7 cellular contexts compared by ENCODE assay signal in the genomic region with DNA sequence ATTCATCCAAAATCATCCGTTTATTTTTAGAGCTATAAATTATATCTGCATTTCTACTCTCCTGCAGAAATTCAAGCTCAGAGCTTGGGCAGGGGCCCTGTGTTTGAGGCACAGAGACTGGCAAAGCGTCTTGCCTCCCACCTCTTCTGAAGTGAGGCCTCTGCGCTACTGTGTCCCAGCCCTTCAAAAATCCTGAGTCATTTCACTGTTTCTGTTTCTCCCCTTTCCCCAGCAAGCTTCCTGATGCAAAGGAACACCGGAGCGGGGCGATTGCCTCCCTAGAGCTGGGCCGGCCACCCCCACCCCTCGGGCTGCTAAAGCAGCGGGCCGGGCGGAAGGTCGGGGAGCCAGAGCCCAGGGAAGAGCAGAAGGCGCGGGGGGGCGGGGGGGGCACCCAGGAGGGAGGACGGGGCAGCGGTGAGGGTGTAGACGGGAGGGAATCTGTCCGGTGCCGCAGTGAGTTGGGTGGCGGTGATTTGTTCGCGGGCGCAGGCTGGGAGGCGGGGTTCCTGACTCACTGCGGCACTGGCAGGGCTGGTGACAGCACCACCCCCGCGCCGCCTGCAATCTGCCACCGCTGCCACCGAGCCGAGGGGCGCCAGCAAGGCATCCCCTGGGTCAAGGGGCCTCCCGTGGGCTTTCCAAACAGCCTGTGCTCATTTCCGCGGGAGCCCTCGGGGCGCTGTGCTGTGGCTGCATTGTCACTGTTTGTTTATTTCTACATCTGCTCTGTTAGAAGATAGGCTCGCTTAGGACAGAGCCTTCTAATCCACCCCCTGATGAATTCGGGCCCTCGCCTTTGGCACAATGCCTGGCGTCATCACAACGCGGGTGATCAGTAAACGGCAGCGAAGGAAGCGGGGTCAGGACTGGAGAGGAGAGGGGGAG. TPM values are rescaled to one million over a fixed set of nuclear protein-coding genes. Genes with fewer than 3 reads are reported as not detected.
DNase-seq lines count a peak whose midpoint lies in the region; ATAC-seq and TF ChIP-seq lines count a peak whose summit lies in the region.

No MANE protein-coding gene starts in this region.

- DNase-seq in H7 (peak; percentile 83), NCI-H69 (lab: John Stamatoyannopoulos, UW) (peak; percentile 99), right atrium auricular region (ENCODE audit: low spot score) (peak; percentile 62), posterior vena cava (ENCODE audit: low spot score) (peak; percentile 81)
- peak; percentile 29 for DNase-seq in activated naive CD8-positive, alpha-beta T cell treated with anti-CD3 and anti-CD28 coated beads for 36 hours

- ATAC-seq in HG02981 (IDR thresholded peaks at IDR 0.05; ENCODE audit: unreplicated experiment) (no peak), HG03097 (IDR thresholded peaks at IDR 0.05; ENCODE audit: low FRiP score, unreplicated experiment) (no peak)

- H3K27ac Mint-ChIP-seq in activated naive CD8-positive, alpha-beta T cell treated with anti-CD3 and anti-CD28 coated beads for 36 hours, result no peak overlapping the region

- no peak for TF ChIP-seq CTCF in right atrium auricular region (IDR thresholded peaks at IDR 0.05)

- peaks cover 0 to 10% of the 10 kb centered on the region in 2 donors for H3K4me1 ChIP-seq in right atrium auricular region

- H3K36me3 ChIP-seq in H7 (replicated peaks; ENCODE audit: control insufficient read depth, insufficient read depth, low read length), result no peaks in the 10 kb centered on the region
- no peaks in the 10 kb centered on the region for H3K36me3 ChIP-seq in right atrium auricular region

- peak overlapping the region; percentile 44 for H3K4me3 ChIP-seq in H7 (ENCODE audit: insufficient read depth, low read depth, low read length)
- H3K4me3 ChIP-seq in right atrium auricular region, result peak overlapping the region; percentile 17 to 47

- H3K4me3 Mint-ChIP-seq in activated naive CD8-positive, alpha-beta T cell treated with anti-CD3 and anti-CD28 coated beads for 36 hours, result peak overlapping the region; percentile 26

- H3K27me3 Mint-ChIP-seq in activated naive CD8-positive, alpha-beta T cell treated with anti-CD3 and anti-CD28 coated beads for 36 hours, result peaks cover 51% of the 10 kb centered on the region

- H3K4me1 Mint-ChIP-seq in activated naive CD8-positive, alpha-beta T cell treated with anti-CD3 and anti-CD28 coated beads for 36 hours, result peaks cover 3% of the 10 kb centered on the region

- intact Hi-C loops in posterior vena cava (cut with DNase I), result no loop called here

- H3K9me3 Mint-ChIP-seq in activated naive CD8-positive, alpha-beta T cell treated with anti-CD3 and anti-CD28 coated beads for 36 hours, result peaks cover 4% of the 10 kb centered on the region

- no peak overlapping the region for H3K27ac ChIP-seq in right atrium auricular region

- H3K36me3 Mint-ChIP-seq in activated naive CD8-positive, alpha-beta T cell treated with anti-CD3 and anti-CD28 coated beads for 36 hours, result no peaks in the 10 kb centered on the region

- peaks cover 0 to 5% of the 10 kb centered on the region in 2 donors for H3K9me3 ChIP-seq in right atrium auricular region

- H3K27me3 ChIP-seq in H7 (ENCODE audit: control insufficient read depth, insufficient read depth, low read length), result peaks cover 5% of the 10 kb centered on the region; the same call in 1 of the 2 replicates
- no peaks in the 10 kb centered on the region for H3K27me3 ChIP-seq in right atrium auricular region

RNA-seq across cellular contexts. Expression of a gene that starts 46.5 kb away (rescaled TPM):
- total RNA-seq in H7 (2014; rRNA removed; shearing (Covaris generic)), result 0.62 and 0.70 TPM in 2 replicates
- total RNA-seq in activated naive CD8-positive, alpha-beta T cell treated with anti-CD3 and anti-CD28 coated beads for 36 hours, result not detected
- 1 to 10 TPM in 1 of 2 donors, under 1 TPM in 1; 0.74 to 9.3 TPM for total RNA-seq in right atrium auricular region
- total RNA-seq in posterior vena cava, result under 1 TPM; 0.37 to 0.62 TPM

Comparison
In these comparisons a context has a peak if more than half of its experiments do, and no peak if none do; other contexts are left out.
1. DNase-seq: peak in every context shown above with its lines; median percentile 99 in NCI-H69; 83 in H7; 81 in posterior vena cava; 62 in right atrium auricular region; 29 in activated naive CD8-positive, alpha-beta T cell treated with anti-CD3 and anti-CD28 coated beads for 36 hours.